Comparison of ENCODE assay signal across 1 cellular context in genomic region chr20:57361517-57361916, GRCh38.
TF ChIP-seq lines count a peak whose summit lies in the region.

No MANE protein-coding gene starts in this region.

TF ChIP-seq in WTC11, 78 proteins besides CTCF, POLR2A, EP300 and RAD21 (continued from another document):
- no peak for TF ChIP-seq ATF6 (CRISPR knock-in tag; IDR thresholded peaks at IDR 0.05)
